Comparison of ENCODE assay signal across 8 cellular contexts in the genomic region with DNA sequence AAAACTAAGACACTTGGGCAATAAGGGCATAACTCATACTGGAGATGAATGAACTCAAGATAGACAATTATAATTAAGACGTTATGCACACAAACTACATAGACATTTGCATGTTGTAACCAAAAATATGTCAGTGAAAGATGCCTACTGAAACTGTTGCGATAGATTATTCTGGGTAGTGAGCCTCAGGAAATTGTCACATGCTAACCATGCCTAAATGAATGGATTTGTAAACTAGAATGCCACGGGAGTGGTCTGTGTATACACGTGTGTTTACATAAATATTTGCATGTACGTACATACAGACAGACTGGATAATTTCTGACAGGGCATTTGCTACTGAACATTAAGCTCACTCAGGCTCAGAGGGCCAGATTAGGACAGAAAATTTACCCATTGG. TPM values are rescaled to one million over a fixed set of nuclear protein-coding genes. Genes with fewer than 3 reads are reported as not detected.
DNase-seq lines count a peak whose midpoint lies in the region; ATAC-seq, FAIRE-seq and TF ChIP-seq lines count a peak whose summit lies in the region.

No MANE protein-coding gene starts in this region.

- H4K20me1 ChIP-seq in GM12878 (ENCODE audit: control insufficient read depth, insufficient read depth) = no peaks in the 10 kb centered on the region

- DNase-seq in heart left ventricle (no peak), left ventricle myocardium superior (no peak), GM12878 (ENCODE audit: low read depth, low spot score) (no peak), NCI-H2029 treated with DMSO at 0.1 percent for 48 hours (lab: John Stamatoyannopoulos, UW) (no peak), anterior cingulate cortex (lab: John Stamatoyannopoulos, UW) (no peak), foreskin fibroblast (no peak)

- no peak for TF ChIP-seq EP300 in GM12878 (IDR thresholded peaks at IDR 0.05; ENCODE audit: borderline replicate concordance in 1 of 2, control insufficient read depth in 1 of 2, low read depth in 2 of 2, low read length in 2 of 2)

- H3K79me2 ChIP-seq in GM12878 (ENCODE audit: control insufficient read depth, insufficient read depth, low read length) = no peaks in the 10 kb centered on the region

- peaks cover 3 to 30% (median 13%) of the 10 kb centered on the region in 12 donors for H3K4me1 ChIP-seq in heart left ventricle
- H3K4me1 ChIP-seq in GM12878 (ENCODE audit: control insufficient read depth, insufficient read depth, low read length) = peaks cover 12% of the 10 kb centered on the region
- peaks cover 2 to 27% (median 14%) of the 10 kb centered on the region in 5 donors for H3K4me1 ChIP-seq in subcutaneous abdominal adipose tissue (ENCODE audit: control insufficient read depth in 5 of 5, insufficient read depth in 5 of 5, low read length in 5 of 5)

- H3K9me3 ChIP-seq in heart left ventricle (no peaks in the 10 kb centered on the region), GM12878 (replicated peaks; ENCODE audit: control insufficient read depth, insufficient read depth, low read length) (no peaks in the 10 kb centered on the region), subcutaneous abdominal adipose tissue (ENCODE audit: control insufficient read depth in 5 of 5, low read length in 5 of 5) (no peaks in the 10 kb centered on the region)

- H3K27ac ChIP-seq in heart left ventricle = peak overlapping the region in 3 of 12 donors; percentile 8 to 38 (median 15)
- H3K27ac ChIP-seq in GM12878 (ENCODE audit: control insufficient read depth, insufficient read depth) = no peak overlapping the region
- H3K27ac ChIP-seq in subcutaneous abdominal adipose tissue (ENCODE audit: low read depth, low read length) = peak overlapping the region; percentile 79

- H3K27me3 ChIP-seq in heart left ventricle (no peaks in the 10 kb centered on the region), GM12878 (replicated peaks in 1 of 2; ENCODE audit: control insufficient read depth in 2 of 2, insufficient read depth in 2 of 2, low read length in 1 of 2) (no peaks in the 10 kb centered on the region), subcutaneous abdominal adipose tissue (ENCODE audit: control insufficient read depth in 5 of 5, insufficient read depth in 4 of 5, low read length in 5 of 5) (no peaks in the 10 kb centered on the region)

- ATAC-seq in heart left ventricle (no peak), left ventricle myocardium superior (no peak), HG03060 (IDR thresholded peaks at IDR 0.05; ENCODE audit: low read depth, unreplicated experiment) (peak; percentile 46), GM12878 (peak; percentile 63)

- TF ChIP-seq CTCF in heart left ventricle (IDR thresholded peaks at IDR 0.05) (no peak), GM12878 (IDR thresholded peaks at IDR 0.05 in 2 of 3, conservative IDR thresholded peaks at IDR 0.05 in 1 of 3; ENCODE audit: control insufficient read depth in 2 of 3, extremely low read depth in 1 of 3, insufficient read depth in 1 of 3, low read depth in 3 of 3, low read length in 3 of 3) (no peak), foreskin fibroblast (IDR thresholded peaks at IDR 0.05; ENCODE audit: low read depth, low read length) (no peak)

- FAIRE-seq in GM12878 (lab: Jason Lieb, UNC) = no peak

- H3K4me2 ChIP-seq in GM12878 (ENCODE audit: control insufficient read depth, insufficient read depth) = peak overlapping the region; percentile 96

- in situ Hi-C loops in GM12878 (cut with MboI) = no loop called here

- POLR2A ChIA-PET in GM12878 (lab: Charles Lee) = interaction anchor here (0.9 to 1.6 kb wide), 2 partner anchors 9 to 17 kb away, joined by 5 to 10 read pairs; a partner anchor contains a TSS

- H3K36me3 ChIP-seq in heart left ventricle = peaks cover 0 to 24% (median 5%) of the 10 kb centered on the region in 9 donors
- no peaks in the 10 kb centered on the region for H3K36me3 ChIP-seq in GM12878 (ENCODE audit: control insufficient read depth in 2 of 2, insufficient read depth in 2 of 2, low read length in 1 of 2)
- H3K36me3 ChIP-seq in subcutaneous abdominal adipose tissue (ENCODE audit: control insufficient read depth in 5 of 5, insufficient read depth in 5 of 5, low read length in 5 of 5) = peaks cover 0 to 10% (median 0%) of the 10 kb centered on the region in 5 donors

- WGBS in heart left ventricle, 4 donors = 47 to 62% (median 52%) methylated on average over 5 of the region's 5 CpGs
- 4% methylated on average over 5 of the region's 5 CpGs for WGBS in GM12878 (ENCODE audit: insufficient coverage, insufficient replicate concordance, low lambda C conversion rate, missing lambda C conversion rate)

- TSS peak; percentile 55 for BruUV-seq in GM12878 (replicated peaks; lab: Mats Ljungman, UMichigan)

- peak overlapping the region; percentile 63 for H2AFZ ChIP-seq in GM12878 (ENCODE audit: control insufficient read depth, low read depth, low read length)

- H3K9ac ChIP-seq in GM12878 (ENCODE audit: control insufficient read depth, insufficient read depth, low read length) (no peak overlapping the region), subcutaneous abdominal adipose tissue (ENCODE audit: low read length in 5 of 5) (peak overlapping the region in 2 of 5 donors; percentile 62 to 83)

- H3K4me3 ChIP-seq in heart left ventricle = peak overlapping the region in 9 of 12 donors; percentile 64 to 93 (median 80)
- peak overlapping the region; percentile 82 for H3K4me3 ChIP-seq in GM12878
- peak overlapping the region in 4 of 5 donors; percentile 62 to 96 (median 86) for H3K4me3 ChIP-seq in subcutaneous abdominal adipose tissue (ENCODE audit: low read depth in 1 of 5, low read length in 5 of 5)
- H3K4me3 ChIP-seq in foreskin fibroblast (ENCODE audit: low read depth in 1 of 2, low read length in 2 of 2) = no peak overlapping the region

- no peak for TF ChIP-seq RAD21 in GM12878 (IDR thresholded peaks at IDR 0.05; ENCODE audit: insufficient read depth, low read depth, low read length)

- intact Hi-C loops in heart left ventricle (cut with DNase I) = no loop called here
- intact Hi-C loops in left ventricle myocardium superior (cut with micrococcal nuclease) = no loop called here
- intact Hi-C loops in GM12878 (cut with micrococcal nuclease; ENCODE audit: unreplicated experiment) = loop anchor here (2.0 kb wide), 1 partner anchor 16 kb away; no protein-coding TSS in a partner anchor

- no peak for TF ChIP-seq POLR2A in heart left ventricle (IDR thresholded peaks at IDR 0.05)
- no peak for TF ChIP-seq POLR2A in GM12878 (IDR thresholded peaks at IDR 0.05; ENCODE audit: low read depth, low read length)

- SMC1A ChIA-PET in GM12878 (lab: Charles Lee; ENCODE audit: uncharacterized antibody, unreplicated experiment) = interaction anchor here (0.9 to 4.6 kb wide), 4 partner anchors 10 to 20 kb away, joined by 3 to 35 read pairs (median 10); a partner anchor contains a TSS

- RAD21 ChIA-PET in GM12878 (lab: Charles Lee; ENCODE audit: unreplicated experiment) = interaction anchor here (1.0 to 4.9 kb wide), 3 partner anchors 10 to 17 kb away, joined by 3 to 28 read pairs (median 14); a partner anchor contains a TSS

- CTCF ChIA-PET in GM12878 (lab: Yijun Ruan, JAX) = interaction anchor here (0.8 to 4.7 kb wide), 5 partner anchors 9 to 98 kb away, joined by 3 to 35 read pairs (median 3); a partner anchor contains a TSS

TF ChIP-seq in GM12878, 131 proteins besides CTCF, POLR2A, EP300 and RAD21 (continues in another document):
- TF ChIP-seq TCF7 (IDR thresholded peaks at IDR 0.05; ENCODE audit: borderline replicate concordance) (no peak), YBX1 (IDR thresholded peaks at IDR 0.05) (no peak), BHLHE40 (IDR thresholded peaks at IDR 0.05; ENCODE audit: borderline replicate concordance in 1 of 2, low read depth in 2 of 2, low read length in 1 of 2) (peak; percentile 60 to 81; a peak in 3 of 4 replicates), FOS (IDR thresholded peaks at IDR 0.05; ENCODE audit: borderline replicate concordance, extremely low read depth, insufficient read length) (no peak)

RNA-seq across cellular contexts. Expression of a gene that starts 1.2 kb away (rescaled TPM):
- total RNA-seq in heart left ventricle (10 to 100 TPM; 20.0 to 41.3 (median 29.0) TPM), left ventricle myocardium superior (35.2 TPM), GM12878 (2014; rRNA removed) (3.1 and 5.3 TPM in 2 replicates), GM12878 (2014; rRNA removed; fragmentation: Illumina TruSeq; extraction: Trizol) (3.6 and 4.5 TPM in 2 replicates), GM12878 (2021) (4.6 and 4.7 TPM in 2 replicates)
- polyA plus RNA-seq in heart left ventricle (10 to 100 TPM; 11.8 to 16.6 TPM), GM12878 (2011; rRNA removed) (4.3 and 6.6 TPM in 2 replicates), GM12878 (2014; fragmentation: Illumina TruSeq; extraction: Trizol) (3.8 and 7.6 TPM in 2 replicates), GM12878 (2014; fragmentation: Nextera tagmentation; extraction: Ambion mirVana) (1 to 10 TPM; 4.9 to 6.9 TPM), GM12878 (2014; rRNA removed) (2.8 and 4.2 TPM in 2 replicates), GM12878 (2016; fragmentation: Nextera tagmentation; extraction: Ambion mirVana) (1 to 10 TPM; 4.3 to 5.2 TPM)
- 23.4 and 24.0 TPM in 2 replicates for total RNA-seq in GM12878 (2013; cell fraction: nucleolus; rRNA removed)
- 1.3 TPM for polyA plus RNA-seq in GM12878 (2011; ENCODE audit: low read depth)
- 1.2 TPM in 2 replicates for polyA plus RNA-seq in GM12878 (2011; cell fraction: cytosol; rRNA removed)
- 3.9 and 6.9 TPM in 2 replicates for polyA plus RNA-seq in GM12878 (2011; cell fraction: nucleus; rRNA removed)
- 2.0 and 2.7 TPM in 2 replicates for polyA plus RNA-seq in GM12878 (2012)
- 1.1 and 1.8 TPM in 2 replicates for polyA minus RNA-seq in GM12878 (2011; rRNA and poly(A)+ RNA removed)
- polyA minus RNA-seq in GM12878 (2011; cell fraction: cytosol; rRNA and poly(A)+ RNA removed) = 1.2 TPM in 1 of 2 replicates, not detected in the other
- 2.6 and 3.1 TPM in 2 replicates for polyA minus RNA-seq in GM12878 (2011; cell fraction: nucleus; rRNA and poly(A)+ RNA removed)

RNA-seq across cellular contexts. Expression of a gene that starts 17.7 kb away (rescaled TPM):
- total RNA-seq in heart left ventricle (10 to 100 TPM; 14.9 to 37.0 (median 22.9) TPM), left ventricle myocardium superior (17.3 TPM), GM12878 (2014; rRNA removed) (26.3 and 30.0 TPM in 2 replicates), GM12878 (2014; rRNA removed; fragmentation: Illumina TruSeq; extraction: Trizol) (21.0 and 24.3 TPM in 2 replicates), GM12878 (2021) (19.1 and 19.5 TPM in 2 replicates)
- polyA plus RNA-seq in heart left ventricle (10 to 100 TPM; 16.3 to 30.1 TPM), GM12878 (2011; rRNA removed) (41.7 and 56.7 TPM in 2 replicates), GM12878 (2014; fragmentation: Illumina TruSeq; extraction: Trizol) (21.3 and 25.6 TPM in 2 replicates), GM12878 (2014; fragmentation: Nextera tagmentation; extraction: Ambion mirVana) (10 to 100 TPM; 60.9 to 87.2 TPM), GM12878 (2014; rRNA removed) (17.1 and 25.6 TPM in 2 replicates), GM12878 (2016; fragmentation: Nextera tagmentation; extraction: Ambion mirVana) (10 to 100 TPM; 43.7 to 45.3 TPM)
- total RNA-seq in GM12878 (2013; cell fraction: nucleolus; rRNA removed) = 20.7 and 22.4 TPM in 2 replicates
- 11.2 TPM for polyA plus RNA-seq in GM12878 (2011; ENCODE audit: low read depth)
- polyA plus RNA-seq in GM12878 (2011; cell fraction: cytosol; rRNA removed) = 12.6 and 13.7 TPM in 2 replicates
- 19.9 and 22.7 TPM in 2 replicates for polyA plus RNA-seq in GM12878 (2011; cell fraction: nucleus; rRNA removed)
- 11.1 and 13.1 TPM in 2 replicates for polyA plus RNA-seq in GM12878 (2012)
- 8.6 and 11.7 TPM in 2 replicates for polyA minus RNA-seq in GM12878 (2011; rRNA and poly(A)+ RNA removed)
- 3.7 and 6.5 TPM in 2 replicates for polyA minus RNA-seq in GM12878 (2011; cell fraction: cytosol; rRNA and poly(A)+ RNA removed)
- 5.4 and 7.3 TPM in 2 replicates for polyA minus RNA-seq in GM12878 (2011; cell fraction: nucleus; rRNA and poly(A)+ RNA removed)

Comparison
In these comparisons a context has a peak if more than half of its experiments do, and no peak if none do; other contexts are left out.
1. ATAC-seq: peak in HG03060 (single experiment) and GM12878 (single experiment); none in heart left ventricle (0 of 4) and left ventricle myocardium superior (single experiment).
2. H3K4me3 ChIP-seq: peak in heart left ventricle (9 of 12), GM12878 (single experiment) and subcutaneous abdominal adipose tissue (4 of 5); none in foreskin fibroblast (0 of 2).